Comparison of ENCODE assay signal across 19 cellular contexts in genomic region chr7:47026733-47027450, GRCh38.
"Had no signal": no experiment of that assay in that cellular context is flagged by ENCODE, and none has a peak within 500 bp of the region (broad histone marks: within the 10 kb centered on the region; RNA-seq: fewer than 3 reads in every experiment).

No MANE protein-coding gene starts in this region.

- DNase-seq: activated effector memory CD4-positive, alpha-beta T cell treated with anti-CD3 and anti-CD28 coated beads, Interleukin-2, amount 50 U/mL, for 16 hours; activated naive CD4-positive, alpha-beta T cell treated with anti-CD3 and anti-CD28 coated beads, Interleukin-2, amount 50 U/mL, for 16 hours; activated T-cell treated with anti-CD3 and anti-CD28 coated beads, Interleukin-2, amount 50 U/mL, for 72 hours; cerebellar nuclear complex; cortex of kidney; effector CD4-positive, alpha-beta T cell; lower lobe of right lung; natural killer cell; pancreas; right lobe of liver; small intestine; stimulated activated CD4-positive, alpha-beta T cell treated with anti-CD3 and anti-CD28 coated beads, Interleukin-15, amount 100 ng/mL, for 24 hours; stimulated activated CD4-positive, alpha-beta T cell treated with anti-CD3 and anti-CD28 coated beads, Interleukin-2, amount 100 ng/mL, for 48 hours; stimulated activated naive CD8-positive, alpha-beta T cell treated with anti-CD3 and anti-CD28 coated beads, Interleukin-15, amount 100 ng/mL, for 72 hours; trophoblast cell had no signal

- H3K27ac ChIP-seq: ascending aorta, breast epithelium, lower lobe of right lung, neutrophil, pancreas, right lobe of liver, suprapubic skin had no signal
